Comparison of ENCODE assay signal across 9 cellular contexts in genomic region chr1:21869620-21870121, GRCh38. TPM values are rescaled to one million over a fixed set of nuclear protein-coding genes. Genes with fewer than 3 reads are reported as not detected.
A peak's percentile ranks its signal among the peaks of the same experiment; 100 is the strongest.
DNase-seq lines count a peak whose midpoint lies in the region; ATAC-seq lines count a peak whose summit lies in the region.
"Had no signal": no experiment of that assay in that cellular context is flagged by ENCODE, and none has a peak within 500 bp of the region (broad histone marks: within the 10 kb centered on the region; RNA-seq: fewer than 3 reads in every experiment).

No MANE protein-coding gene starts in this region.

- POLR2A ChIA-PET in naive thymus-derived CD8-positive, alpha-beta T cell (lab: Charles Lee) = no interaction called here

- H3K36me3 Mint-ChIP-seq in naive thymus-derived CD8-positive, alpha-beta T cell = peaks cover 0 to 2% (median 0%) of the 10 kb centered on the region in 3 donors

- no peak overlapping the region for H3K27ac ChIP-seq in epithelial cell of prostate
- H3K27ac ChIP-seq: cardiac muscle cell had no signal

- H3K27ac Mint-ChIP-seq in naive thymus-derived CD8-positive, alpha-beta T cell = no peak overlapping the region

- no peaks in the 10 kb centered on the region for H3K9me3 Mint-ChIP-seq in naive thymus-derived CD8-positive, alpha-beta T cell

- H3K27me3 Mint-ChIP-seq in naive thymus-derived CD8-positive, alpha-beta T cell = no peaks in the 10 kb centered on the region

- peak; percentile 94 for DNase-seq in DMS 273 (lab: John Stamatoyannopoulos, UW; ENCODE audit: unreplicated experiment)
- peak; percentile 73 for DNase-seq in NCI-H2196 treated with DMSO at 0.1 percent for 48 hours (lab: John Stamatoyannopoulos, UW; ENCODE audit: unreplicated experiment)
- DNase-seq in epithelial cell of prostate (ENCODE audit: low read depth, low spot score) = peak; percentile 60
- peak in 49 of 56 donors; percentile 5 to 84 (median 42) for DNase-seq in nucleus accumbens (lab: John Stamatoyannopoulos, UW)
- no peak for DNase-seq in naive thymus-derived CD8-positive, alpha-beta T cell

- no peak overlapping the region for H3K4me3 Mint-ChIP-seq in naive thymus-derived CD8-positive, alpha-beta T cell

- H3K4me1 Mint-ChIP-seq in naive thymus-derived CD8-positive, alpha-beta T cell = peaks cover 0 to 12% (median 4%) of the 10 kb centered on the region in 4 donors

- ATAC-seq in GM18517 (IDR thresholded peaks at IDR 0.05; ENCODE audit: unreplicated experiment) (no peak), HG02759 (IDR thresholded peaks at IDR 0.05; ENCODE audit: unreplicated experiment) (no peak), GM21423 (IDR thresholded peaks at IDR 0.05; ENCODE audit: unreplicated experiment) (no peak)
- no peak for ATAC-seq in naive thymus-derived CD8-positive, alpha-beta T cell

RNA-seq across cellular contexts. Expression of gene LDLRAD2, which starts 57.6 kb away (rescaled TPM):
- not detected for total RNA-seq in naive thymus-derived CD8-positive, alpha-beta T cell
- polyA plus RNA-seq in naive thymus-derived CD8-positive, alpha-beta T cell = not detected

Comparison
In these comparisons a context has a peak if more than half of its experiments do, and no peak if none do; other contexts are left out.
1. DNase-seq: peak in DMS 273 (single experiment), NCI-H2196 treated with DMSO at 0.1 percent for 48 hours (single experiment), epithelial cell of prostate (single experiment) and nucleus accumbens (49 of 56); none in naive thymus-derived CD8-positive, alpha-beta T cell (0 of 10).